1 cellular context compared by ENCODE assay signal in the genomic region with DNA sequence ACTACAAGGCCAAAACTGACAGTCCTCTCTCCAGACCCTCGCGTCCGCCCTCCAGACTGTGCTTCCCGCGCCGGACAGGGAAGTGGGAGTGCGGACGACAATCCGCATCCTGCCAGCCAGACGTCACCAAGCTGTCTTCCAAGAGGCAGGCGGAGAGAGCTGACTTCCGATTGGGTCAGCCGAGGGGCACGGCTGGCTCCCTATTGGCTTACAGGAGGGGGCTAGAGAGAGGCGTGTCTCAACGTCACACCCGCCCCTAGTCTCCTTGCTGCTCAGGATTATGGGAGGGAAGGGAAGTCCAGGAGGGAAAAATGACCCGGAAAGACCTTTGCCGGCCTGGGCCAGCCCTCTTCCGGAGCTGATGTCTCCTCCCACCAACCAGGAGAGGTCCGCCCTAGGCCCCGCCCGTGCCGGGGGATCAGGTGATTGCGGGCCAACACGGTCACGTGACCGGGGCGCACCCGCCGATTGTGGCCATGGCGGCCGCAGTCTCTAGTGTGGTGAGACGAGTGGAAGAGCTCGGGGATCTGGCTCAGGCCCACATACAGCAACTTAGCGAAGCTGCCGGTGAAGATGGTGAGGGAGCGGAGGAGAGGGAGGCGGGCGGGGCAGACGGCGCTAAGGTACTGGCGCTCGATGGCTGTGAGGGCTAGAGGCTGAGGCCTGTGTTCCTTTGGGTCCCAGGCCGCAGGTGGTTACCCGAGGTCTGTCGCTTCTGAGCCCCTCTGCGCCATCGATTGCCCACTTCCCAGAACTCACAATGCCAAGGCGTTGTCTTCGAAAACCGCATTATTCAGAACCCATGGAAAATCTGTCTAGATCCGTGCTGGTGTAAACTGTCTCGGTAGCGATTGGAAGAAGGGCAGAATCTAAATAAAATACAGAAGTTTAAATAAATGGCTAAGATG.
TF ChIP-seq lines count a peak whose summit lies in the region.

A gene with protein sequence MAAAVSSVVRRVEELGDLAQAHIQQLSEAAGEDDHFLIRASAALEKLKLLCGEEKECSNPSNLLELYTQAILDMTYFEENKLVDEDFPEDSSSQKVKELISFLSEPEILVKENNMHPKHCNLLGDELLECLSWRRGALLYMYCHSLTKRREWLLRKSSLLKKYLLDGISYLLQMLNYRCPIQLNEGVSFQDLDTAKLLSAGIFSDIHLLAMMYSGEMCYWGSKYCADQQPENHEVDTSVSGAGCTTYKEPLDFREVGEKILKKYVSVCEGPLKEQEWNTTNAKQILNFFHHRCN (plus strand): TSS at position 453 of the 908 bp plus-strand sequence. CDS start 24 bp downstream, at position 477.

TF ChIP-seq in HEK293, 187 proteins besides CTCF, POLR2A, EP300 and RAD21 (continued from another document and continues in another):
- TF ChIP-seq, protein P1, sequence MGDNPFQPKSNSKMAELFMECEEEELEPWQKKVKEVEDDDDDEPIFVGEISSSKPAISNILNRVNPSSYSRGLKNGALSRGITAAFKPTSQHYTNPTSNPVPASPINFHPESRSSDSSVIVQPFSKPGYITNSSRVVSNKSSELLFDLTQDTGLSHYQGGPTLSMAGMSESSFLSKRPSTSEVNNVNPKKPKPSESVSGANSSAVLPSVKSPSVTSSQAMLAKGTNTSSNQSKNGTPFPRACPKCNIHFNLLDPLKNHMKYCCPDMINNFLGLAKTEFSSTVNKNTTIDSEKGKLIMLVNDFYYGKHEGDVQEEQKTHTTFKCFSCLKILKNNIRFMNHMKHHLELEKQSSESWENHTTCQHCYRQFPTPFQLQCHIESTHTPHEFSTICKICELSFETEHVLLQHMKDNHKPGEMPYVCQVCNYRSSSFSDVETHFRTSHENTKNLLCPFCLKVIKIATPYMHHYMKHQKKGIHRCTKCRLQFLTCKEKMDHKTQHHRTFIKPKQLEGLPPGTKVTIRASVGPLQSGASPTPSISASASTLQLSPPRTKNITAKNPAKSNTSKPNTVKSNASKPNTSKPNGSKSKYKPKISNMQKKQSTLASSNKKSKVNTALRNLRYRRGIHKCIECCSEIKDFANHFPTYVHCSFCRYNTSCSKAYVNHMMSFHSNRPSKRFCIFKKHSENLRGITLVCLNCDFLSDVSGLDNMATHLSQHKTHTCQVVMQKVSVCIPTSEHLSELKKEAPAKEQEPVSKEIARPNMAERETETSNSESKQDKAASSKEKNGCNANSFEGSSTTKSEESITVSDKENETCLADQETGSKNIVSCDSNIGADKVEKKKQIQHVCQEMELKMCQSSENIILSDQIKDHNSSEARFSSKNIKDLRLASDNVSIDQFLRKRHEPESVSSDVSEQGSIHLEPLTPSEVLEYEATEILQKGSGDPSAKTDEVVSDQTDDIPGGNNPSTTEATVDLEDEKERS (tag by site-specific recombination; IDR thresholded peaks at IDR 0.05), result 0 out of 2 replicates have a peak, but pooled peaks have one; percentile 39
- TF ChIP-seq ZNF133 (tag by site-specific recombination; IDR thresholded peaks at IDR 0.05) (no peak), GFI1B (tag by site-specific recombination; IDR thresholded peaks at IDR 0.05) (0 out of 2 replicates have a peak, but pooled peaks have one; percentile 33), ZNF19 (tag by site-specific recombination; IDR thresholded peaks at IDR 0.05; ENCODE audit: low read depth) (no peak), ZNF221 (tag by site-specific recombination; IDR thresholded peaks at IDR 0.05; ENCODE audit: borderline replicate concordance) (no peak), KLF1 (tag by site-specific recombination; IDR thresholded peaks at IDR 0.05) (peak; percentile 90), ZNF23 (tag by site-specific recombination; IDR thresholded peaks at IDR 0.05; ENCODE audit: borderline replicate concordance) (no peak), ZNF394 (tag by site-specific recombination; IDR thresholded peaks at IDR 0.05; ENCODE audit: borderline replicate concordance) (peak; percentile 69; the same call in 1 of the 2 replicates), ZEB2 (tag by site-specific recombination; IDR thresholded peaks at IDR 0.05) (peak; percentile 58; the same call in 1 of the 2 replicates), ZNF658 (tag by site-specific recombination; IDR thresholded peaks at IDR 0.05) (no peak), ZNF660 (tag by site-specific recombination; IDR thresholded peaks at IDR 0.05) (peak; percentile 73), ZNF114 (tag by site-specific recombination; IDR thresholded peaks at IDR 0.05) (no peak), ZNF548 (tag by site-specific recombination; IDR thresholded peaks at IDR 0.05) (no peak), PRDM1 (tag by site-specific recombination; IDR thresholded peaks at IDR 0.05) (no peak), MZF1 (tag by site-specific recombination; IDR thresholded peaks at IDR 0.05; ENCODE audit: borderline replicate concordance) (peak; percentile 25; the same call in 1 of the 2 replicates), BCL11B (tag by site-specific recombination; IDR thresholded peaks at IDR 0.05; ENCODE audit: low read depth) (peak; percentile 98), ZNF146 (tag by site-specific recombination; IDR thresholded peaks at IDR 0.05) (peak; percentile 54; the same call in 1 of the 2 replicates), BCL11A (tag by site-specific recombination; IDR thresholded peaks at IDR 0.05; ENCODE audit: low read depth) (peak; percentile 98), ZBTB7A (tag by site-specific recombination; IDR thresholded peaks at IDR 0.05; ENCODE audit: low read depth) (no peak), GLI2 (tag by site-specific recombination; IDR thresholded peaks at IDR 0.05; ENCODE audit: borderline replicate concordance, low read depth) (no peak; the same call in 1 of the 2 replicates), ZNF404 (tag by site-specific recombination; IDR thresholded peaks at IDR 0.05) (no peak; the same call in 1 of the 2 replicates), ZNF654 (tag by site-specific recombination; IDR thresholded peaks at IDR 0.05; ENCODE audit: low read depth) (peak; percentile 6; the same call in 1 of the 2 replicates), WT1 (tag by site-specific recombination; IDR thresholded peaks at IDR 0.05) (no peak; the same call in 1 of the 2 replicates), ZNF768 (tag by site-specific recombination; IDR thresholded peaks at IDR 0.05) (no peak; the same call in 1 of the 2 replicates), GLIS1 (tag by site-specific recombination; IDR thresholded peaks at IDR 0.05) (peak; percentile 63), ZNF555 (tag by site-specific recombination; conservative IDR thresholded peaks at IDR 0.05) (no peak), ZNF473 (tag by site-specific recombination; IDR thresholded peaks at IDR 0.05) (no peak), ZNF202 (tag by site-specific recombination; IDR thresholded peaks at IDR 0.05; ENCODE audit: borderline replicate concordance) (no peak), ZNF175 (tag by site-specific recombination; IDR thresholded peaks at IDR 0.05) (no peak), ZNF266 (tag by site-specific recombination; IDR thresholded peaks at IDR 0.05; ENCODE audit: low read depth) (0 out of 2 replicates have a peak, but pooled peaks have one; percentile 23), ZBTB17 (tag by site-specific recombination; IDR thresholded peaks at IDR 0.05) (peak; percentile 99), ZNF529 (tag by site-specific recombination; IDR thresholded peaks at IDR 0.05; ENCODE audit: insufficient replicate concordance) (no peak), ZNF112 (tag by site-specific recombination; IDR thresholded peaks at IDR 0.05) (no peak), ZNF350 (tag by site-specific recombination; IDR thresholded peaks at IDR 0.05) (no peak), ZNF585B (tag by site-specific recombination; IDR thresholded peaks at IDR 0.05) (no peak), ZNF501 (tag by site-specific recombination; IDR thresholded peaks at IDR 0.05) (peak; percentile 97), ZNF600 (tag by site-specific recombination; IDR thresholded peaks at IDR 0.05) (peak; percentile 100), ZNF302 (tag by site-specific recombination; IDR thresholded peaks at IDR 0.05; ENCODE audit: low read depth) (no peak), ZNF155 (tag by site-specific recombination; IDR thresholded peaks at IDR 0.05) (no peak), ZNF157 (tag by site-specific recombination; IDR thresholded peaks at IDR 0.05) (no peak), ZNF521 (tag by site-specific recombination; IDR thresholded peaks at IDR 0.05) (no peak), ZNF248 (tag by site-specific recombination; IDR thresholded peaks at IDR 0.05) (no peak), ZFP3 (tag by site-specific recombination; IDR thresholded peaks at IDR 0.05; ENCODE audit: low read depth) (no peak), ZNF837 (tag by site-specific recombination; IDR thresholded peaks at IDR 0.05) (no peak), SP7 (tag by site-specific recombination; IDR thresholded peaks at IDR 0.05) (peak; percentile 88), SCRT2 (tag by site-specific recombination; IDR thresholded peaks at IDR 0.05) (peak; percentile 90), TRIM28 (IDR thresholded peaks at IDR 0.05; ENCODE audit: borderline replicate concordance, low read length) (no peak), ZNF664 (tag by site-specific recombination; IDR thresholded peaks at IDR 0.05) (no peak), ZNF274 (IDR thresholded peaks at IDR 0.05; ENCODE audit: low read length) (no peak), ZNF274 (tag by site-specific recombination; IDR thresholded peaks at IDR 0.05; ENCODE audit: borderline replicate concordance) (no peak), ZBTB48 (tag by site-specific recombination; IDR thresholded peaks at IDR 0.05) (no peak)
- TF ChIP-seq, protein P2, sequence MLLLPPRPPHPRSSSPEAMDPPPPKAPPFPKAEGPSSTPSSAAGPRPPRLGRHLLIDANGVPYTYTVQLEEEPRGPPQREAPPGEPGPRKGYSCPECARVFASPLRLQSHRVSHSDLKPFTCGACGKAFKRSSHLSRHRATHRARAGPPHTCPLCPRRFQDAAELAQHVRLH (tag by site-specific recombination; IDR thresholded peaks at IDR 0.05), result peak; percentile 92
- TF ChIP-seq, protein P3, sequence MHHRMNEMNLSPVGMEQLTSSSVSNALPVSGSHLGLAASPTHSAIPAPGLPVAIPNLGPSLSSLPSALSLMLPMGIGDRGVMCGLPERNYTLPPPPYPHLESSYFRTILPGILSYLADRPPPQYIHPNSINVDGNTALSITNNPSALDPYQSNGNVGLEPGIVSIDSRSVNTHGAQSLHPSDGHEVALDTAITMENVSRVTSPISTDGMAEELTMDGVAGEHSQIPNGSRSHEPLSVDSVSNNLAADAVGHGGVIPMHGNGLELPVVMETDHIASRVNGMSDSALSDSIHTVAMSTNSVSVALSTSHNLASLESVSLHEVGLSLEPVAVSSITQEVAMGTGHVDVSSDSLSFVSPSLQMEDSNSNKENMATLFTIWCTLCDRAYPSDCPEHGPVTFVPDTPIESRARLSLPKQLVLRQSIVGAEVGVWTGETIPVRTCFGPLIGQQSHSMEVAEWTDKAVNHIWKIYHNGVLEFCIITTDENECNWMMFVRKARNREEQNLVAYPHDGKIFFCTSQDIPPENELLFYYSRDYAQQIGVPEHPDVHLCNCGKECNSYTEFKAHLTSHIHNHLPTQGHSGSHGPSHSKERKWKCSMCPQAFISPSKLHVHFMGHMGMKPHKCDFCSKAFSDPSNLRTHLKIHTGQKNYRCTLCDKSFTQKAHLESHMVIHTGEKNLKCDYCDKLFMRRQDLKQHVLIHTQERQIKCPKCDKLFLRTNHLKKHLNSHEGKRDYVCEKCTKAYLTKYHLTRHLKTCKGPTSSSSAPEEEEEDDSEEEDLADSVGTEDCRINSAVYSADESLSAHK (tag by site-specific recombination; IDR thresholded peaks at IDR 0.05), result 0 out of 2 replicates have a peak, but pooled peaks have one; percentile 11
- TF ChIP-seq, protein P4, sequence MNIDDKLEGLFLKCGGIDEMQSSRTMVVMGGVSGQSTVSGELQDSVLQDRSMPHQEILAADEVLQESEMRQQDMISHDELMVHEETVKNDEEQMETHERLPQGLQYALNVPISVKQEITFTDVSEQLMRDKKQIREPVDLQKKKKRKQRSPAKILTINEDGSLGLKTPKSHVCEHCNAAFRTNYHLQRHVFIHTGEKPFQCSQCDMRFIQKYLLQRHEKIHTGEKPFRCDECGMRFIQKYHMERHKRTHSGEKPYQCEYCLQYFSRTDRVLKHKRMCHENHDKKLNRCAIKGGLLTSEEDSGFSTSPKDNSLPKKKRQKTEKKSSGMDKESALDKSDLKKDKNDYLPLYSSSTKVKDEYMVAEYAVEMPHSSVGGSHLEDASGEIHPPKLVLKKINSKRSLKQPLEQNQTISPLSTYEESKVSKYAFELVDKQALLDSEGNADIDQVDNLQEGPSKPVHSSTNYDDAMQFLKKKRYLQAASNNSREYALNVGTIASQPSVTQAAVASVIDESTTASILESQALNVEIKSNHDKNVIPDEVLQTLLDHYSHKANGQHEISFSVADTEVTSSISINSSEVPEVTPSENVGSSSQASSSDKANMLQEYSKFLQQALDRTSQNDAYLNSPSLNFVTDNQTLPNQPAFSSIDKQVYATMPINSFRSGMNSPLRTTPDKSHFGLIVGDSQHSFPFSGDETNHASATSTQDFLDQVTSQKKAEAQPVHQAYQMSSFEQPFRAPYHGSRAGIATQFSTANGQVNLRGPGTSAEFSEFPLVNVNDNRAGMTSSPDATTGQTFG (tag by site-specific recombination; IDR thresholded peaks at IDR 0.05; ENCODE audit: borderline replicate concordance), result no peak
- TF ChIP-seq, protein P5, sequence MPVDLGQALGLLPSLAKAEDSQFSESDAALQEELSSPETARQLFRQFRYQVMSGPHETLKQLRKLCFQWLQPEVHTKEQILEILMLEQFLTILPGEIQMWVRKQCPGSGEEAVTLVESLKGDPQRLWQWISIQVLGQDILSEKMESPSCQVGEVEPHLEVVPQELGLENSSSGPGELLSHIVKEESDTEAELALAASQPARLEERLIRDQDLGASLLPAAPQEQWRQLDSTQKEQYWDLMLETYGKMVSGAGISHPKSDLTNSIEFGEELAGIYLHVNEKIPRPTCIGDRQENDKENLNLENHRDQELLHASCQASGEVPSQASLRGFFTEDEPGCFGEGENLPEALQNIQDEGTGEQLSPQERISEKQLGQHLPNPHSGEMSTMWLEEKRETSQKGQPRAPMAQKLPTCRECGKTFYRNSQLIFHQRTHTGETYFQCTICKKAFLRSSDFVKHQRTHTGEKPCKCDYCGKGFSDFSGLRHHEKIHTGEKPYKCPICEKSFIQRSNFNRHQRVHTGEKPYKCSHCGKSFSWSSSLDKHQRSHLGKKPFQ (tag by site-specific recombination; IDR thresholded peaks at IDR 0.05), result no peak
- TF ChIP-seq, protein P6, sequence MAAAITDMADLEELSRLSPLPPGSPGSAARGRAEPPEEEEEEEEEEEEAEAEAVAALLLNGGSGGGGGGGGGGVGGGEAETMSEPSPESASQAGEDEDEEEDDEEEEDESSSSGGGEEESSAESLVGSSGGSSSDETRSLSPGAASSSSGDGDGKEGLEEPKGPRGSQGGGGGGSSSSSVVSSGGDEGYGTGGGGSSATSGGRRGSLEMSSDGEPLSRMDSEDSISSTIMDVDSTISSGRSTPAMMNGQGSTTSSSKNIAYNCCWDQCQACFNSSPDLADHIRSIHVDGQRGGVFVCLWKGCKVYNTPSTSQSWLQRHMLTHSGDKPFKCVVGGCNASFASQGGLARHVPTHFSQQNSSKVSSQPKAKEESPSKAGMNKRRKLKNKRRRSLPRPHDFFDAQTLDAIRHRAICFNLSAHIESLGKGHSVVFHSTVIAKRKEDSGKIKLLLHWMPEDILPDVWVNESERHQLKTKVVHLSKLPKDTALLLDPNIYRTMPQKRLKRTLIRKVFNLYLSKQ (tag by site-specific recombination; IDR thresholded peaks at IDR 0.05; ENCODE audit: borderline replicate concordance), result peak; percentile 9; the same call in 1 of the 2 replicates
